21 cellular contexts compared by ENCODE assay signal in genomic region chr19:54247106-54247930, GRCh38. TPM values are rescaled to one million over a fixed set of nuclear protein-coding genes. Genes with fewer than 3 reads are reported as not detected.
A peak's percentile ranks its signal among the peaks of the same experiment; 100 is the strongest.
DNase-seq lines count a peak whose midpoint lies in the region; ATAC-seq, FAIRE-seq and TF ChIP-seq lines count a peak whose summit lies in the region.
"Had no signal": no experiment of that assay in that cellular context is flagged by ENCODE, and none has a peak within 500 bp of the region (broad histone marks: within the 10 kb centered on the region; RNA-seq: fewer than 3 reads in every experiment).

No MANE protein-coding gene starts in this region.

- H3K4me3 Mint-ChIP-seq in activated CD8-positive, alpha-beta memory T cell treated with anti-CD3 and anti-CD28 coated beads, Interleukin-2, amount 10 ng/mL, durations not matched to agents 7 days and 5 days: peak overlapping the region; percentile 10
- peak overlapping the region; percentile 18 to 62 (median 53) for H3K4me3 Mint-ChIP-seq in immature natural killer cell
- H3K4me3 Mint-ChIP-seq in stimulated activated effector memory CD8-positive, alpha-beta T cell treated with anti-CD3 and anti-CD28 coated beads, Interleukin-12 subunit alpha, Interleukin-12 subunit beta, amount 100 ng/mL, for 72 hours: peak overlapping the region; percentile 30
- H3K4me3 Mint-ChIP-seq: activated B cell treated with CpG ODN at 0.5 μM for 24 hours, brain, H9 had no signal

- H3K36me3 Mint-ChIP-seq in activated CD8-positive, alpha-beta memory T cell treated with anti-CD3 and anti-CD28 coated beads, Interleukin-2, amount 10 ng/mL, durations not matched to agents 7 days and 5 days: no peaks in the 10 kb centered on the region
- no peaks in the 10 kb centered on the region for H3K36me3 Mint-ChIP-seq in immature natural killer cell
- peaks cover 8% of the 10 kb centered on the region for H3K36me3 Mint-ChIP-seq in stimulated activated effector memory CD8-positive, alpha-beta T cell treated with anti-CD3 and anti-CD28 coated beads, Interleukin-12 subunit alpha, Interleukin-12 subunit beta, amount 100 ng/mL, for 72 hours
- H3K36me3 Mint-ChIP-seq: brain had no signal

- no peaks in the 10 kb centered on the region for H4K20me1 ChIP-seq in mammary epithelial cell (ENCODE audit: insufficient read depth, low read length)

- H3K4me3 ChIP-seq in mammary epithelial cell (replicated peaks in 1 of 3; ENCODE audit: insufficient read depth in 1 of 3, low read depth in 2 of 3, low read length in 3 of 3) (no peak overlapping the region), kidney (ENCODE audit: low read length in 2 of 2) (no peak overlapping the region)
- H3K4me3 ChIP-seq: SJSA1, testis had no signal

- H3K4me1 ChIP-seq in mammary epithelial cell (ENCODE audit: insufficient read depth, low read length) (no peaks in the 10 kb centered on the region), kidney (ENCODE audit: control insufficient read depth in 1 of 2, insufficient read depth in 1 of 2, low read depth in 1 of 2, low read length in 2 of 2) (no peaks in the 10 kb centered on the region)
- H3K4me1 ChIP-seq: SJSA1, testis had no signal

- no peak overlapping the region for H2AFZ ChIP-seq in mammary epithelial cell (ENCODE audit: low read depth, low read length)

- no peaks in the 10 kb centered on the region for H3K27me3 ChIP-seq in mammary epithelial cell (ENCODE audit: insufficient read depth, low read length)
- H3K27me3 ChIP-seq: testis had no signal

- WGBS in mammary epithelial cell (ENCODE audit: low coverage, missing lambda C conversion rate): 86% methylated on average over 8 of the region's 20 CpGs

- H3K9me3 ChIP-seq in mammary epithelial cell (replicated peaks; ENCODE audit: insufficient read depth, low read length) (no peaks in the 10 kb centered on the region), kidney (ENCODE audit: control insufficient read depth in 1 of 2, low read length in 2 of 2) (no peaks in the 10 kb centered on the region)
- H3K9me3 ChIP-seq: SJSA1, testis had no signal

- in situ Hi-C loops in mammary epithelial cell (cut with MboI; ENCODE audit: low sequenced_read_pairs in 2 of 2): no loop called here

- H3K27me3 Mint-ChIP-seq in activated CD8-positive, alpha-beta memory T cell treated with anti-CD3 and anti-CD28 coated beads, Interleukin-2, amount 10 ng/mL, durations not matched to agents 7 days and 5 days: peaks cover 22% of the 10 kb centered on the region
- H3K27me3 Mint-ChIP-seq in immature natural killer cell (ENCODE audit: low read depth in 3 of 3): no peaks in the 10 kb centered on the region

- H3K4me1 Mint-ChIP-seq in activated CD8-positive, alpha-beta memory T cell treated with anti-CD3 and anti-CD28 coated beads, Interleukin-2, amount 10 ng/mL, durations not matched to agents 7 days and 5 days: peaks cover 15% of the 10 kb centered on the region
- H3K4me1 Mint-ChIP-seq in immature natural killer cell: peaks cover 16% of the 10 kb centered on the region in 2 donors
- peaks cover 17% of the 10 kb centered on the region for H3K4me1 Mint-ChIP-seq in stimulated activated effector memory CD8-positive, alpha-beta T cell treated with anti-CD3 and anti-CD28 coated beads, Interleukin-12 subunit alpha, Interleukin-12 subunit beta, amount 100 ng/mL, for 72 hours
- H3K4me1 Mint-ChIP-seq: brain, H9 had no signal

- no peak for FAIRE-seq in kidney (lab: Jason Lieb, UNC)
- FAIRE-seq: endometrium, keratinocyte had no signal

- CTCF ChIA-PET in activated CD8-positive, alpha-beta memory T cell treated with anti-CD3 and anti-CD28 coated beads, Interleukin-2, amount 10 ng/mL, durations not matched to agents 7 days and 5 days (lab: Charles Lee): interaction anchor here (0.9 to 1.3 kb wide), 2 partner anchors 19 to 145 kb away, joined by 3 to 5 read pairs; no protein-coding TSS in a partner anchor
- CTCF ChIA-PET in mammary epithelial cell (lab: Charles Lee; ENCODE audit: low non-redundant PET): interaction anchor here (0.6 kb wide), 1 partner anchor 143 kb away, joined by 5 read pairs; no protein-coding TSS in a partner anchor

- no peaks in the 10 kb centered on the region for H3K9me3 Mint-ChIP-seq in activated CD8-positive, alpha-beta memory T cell treated with anti-CD3 and anti-CD28 coated beads, Interleukin-2, amount 10 ng/mL, durations not matched to agents 7 days and 5 days (ENCODE audit: low read depth)
- no peaks in the 10 kb centered on the region for H3K9me3 Mint-ChIP-seq in immature natural killer cell
- no peaks in the 10 kb centered on the region for H3K9me3 Mint-ChIP-seq in stimulated activated effector memory CD8-positive, alpha-beta T cell treated with anti-CD3 and anti-CD28 coated beads, Interleukin-12 subunit alpha, Interleukin-12 subunit beta, amount 100 ng/mL, for 72 hours
- H3K9me3 Mint-ChIP-seq: activated B cell treated with CpG ODN at 0.5 μM for 24 hours had no signal

- dilution Hi-C loops in mammary epithelial cell (cut with HindIII; ENCODE audit: low sequenced_read_pairs): no loop called here

- no peaks in the 10 kb centered on the region for H3K79me2 ChIP-seq in mammary epithelial cell (ENCODE audit: insufficient read depth, low read length)

- H3K27ac Mint-ChIP-seq in activated CD8-positive, alpha-beta memory T cell treated with anti-CD3 and anti-CD28 coated beads, Interleukin-2, amount 10 ng/mL, durations not matched to agents 7 days and 5 days: no peak overlapping the region
- H3K27ac Mint-ChIP-seq in immature natural killer cell: peak overlapping the region in 5 of 6 donors; percentile 2 to 64 (median 13)
- peak overlapping the region; percentile 18 for H3K27ac Mint-ChIP-seq in stimulated activated effector memory CD8-positive, alpha-beta T cell treated with anti-CD3 and anti-CD28 coated beads, Interleukin-12 subunit alpha, Interleukin-12 subunit beta, amount 100 ng/mL, for 72 hours
- H3K27ac Mint-ChIP-seq: activated B cell treated with CpG ODN at 0.5 μM for 24 hours had no signal

- TF ChIP-seq CTCF in mammary epithelial cell (conservative IDR thresholded peaks at IDR 0.05 in 1 of 2, IDR thresholded peaks at IDR 0.05 in 1 of 2; ENCODE audit: extremely low read depth in 1 of 2, insufficient read depth in 1 of 2, low read depth in 1 of 2, low read length in 2 of 2): no peak
- no peak for TF ChIP-seq CTCF in kidney (IDR thresholded peaks at IDR 0.05; ENCODE audit: borderline replicate concordance, extremely low read depth, insufficient read depth)

- DNase-seq in activated CD8-positive, alpha-beta memory T cell treated with anti-CD3 and anti-CD28 coated beads, Interleukin-2, amount 10 ng/mL, durations not matched to agents 7 days and 5 days: no peak
- no peak for DNase-seq in activated CD8-positive, alpha-beta memory T cell treated with anti-CD3 and anti-CD28 coated beads, Interleukin-2, amount 50 U/mL, for 4 hours
- DNase-seq in immature natural killer cell: no peak
- no peak for DNase-seq in stimulated activated effector memory CD8-positive, alpha-beta T cell treated with anti-CD3 and anti-CD28 coated beads, Interleukin-12 subunit alpha, Interleukin-12 subunit beta, amount 100 ng/mL, for 72 hours (ENCODE audit: low spot score in 2 of 2)
- no peak for DNase-seq in mammary epithelial cell
- DNase-seq in NCI-H2107 (lab: John Stamatoyannopoulos, UW): no peak
- no peak for DNase-seq in kidney
- DNase-seq: activated B cell treated with CpG ODN at 0.5 μM for 24 hours; activated T-cell treated with anti-CD3 and anti-CD28 coated beads, Interleukin-2, amount 50 U/mL, for 1 hour; H9; NCI-H2081 treated with DMSO at 0.1 percent for 48 hours; testis had no signal

- H3K27ac ChIP-seq in mammary epithelial cell (ENCODE audit: insufficient read depth, low read depth, low read length) (no peak overlapping the region), kidney (ENCODE audit: low read depth in 2 of 2, low read length in 2 of 2) (no peak overlapping the region)
- H3K27ac ChIP-seq: HL-60, SJSA1, testis had no signal

- H3K4me2 ChIP-seq in mammary epithelial cell (ENCODE audit: insufficient read depth, low read depth, low read length): no peak overlapping the region

- H3K36me3 ChIP-seq in mammary epithelial cell (ENCODE audit: insufficient read depth, low read length): no peaks in the 10 kb centered on the region
- H3K36me3 ChIP-seq in kidney (ENCODE audit: control insufficient read depth in 1 of 2, insufficient read depth in 2 of 2, low read length in 2 of 2): no peaks in the 10 kb centered on the region
- H3K36me3 ChIP-seq: SJSA1 had no signal

- BruUV-seq in mammary epithelial cell (replicated peaks; lab: Mats Ljungman, UMichigan): no TSS peak

- peak; percentile 43 for ATAC-seq in activated CD8-positive, alpha-beta memory T cell treated with anti-CD3 and anti-CD28 coated beads, Interleukin-2, amount 10 ng/mL, durations not matched to agents 7 days and 5 days
- peak; percentile 59 for ATAC-seq in SK-N-SH treated with all-trans-retinoic acid at 6 μM for 48 hours
- ATAC-seq in stimulated activated effector memory CD8-positive, alpha-beta T cell treated with anti-CD3 and anti-CD28 coated beads, Interleukin-12 subunit alpha, Interleukin-12 subunit beta, amount 100 ng/mL, for 72 hours: no peak

- intact Hi-C loops in mammary epithelial cell (cut with micrococcal nuclease): no loop called here
- intact Hi-C loops in kidney (cut with DNase I): no loop called here

- no peak overlapping the region for H3K9ac ChIP-seq in mammary epithelial cell (ENCODE audit: insufficient read depth, low read length)
- H3K9ac ChIP-seq in kidney (ENCODE audit: low read length in 2 of 2): no peak overlapping the region

RNA-seq across cellular contexts. Expression of gene LILRA6, which starts 4.7 kb away (rescaled TPM):
- total RNA-seq in activated CD8-positive, alpha-beta memory T cell treated with anti-CD3 and anti-CD28 coated beads, Interleukin-2, amount 10 ng/mL, durations not matched to agents 7 days and 5 days: not detected
- under 1 TPM; 0.33 to 0.53 (median 0.39) TPM for polyA plus RNA-seq in immature natural killer cell
- total RNA-seq in mammary epithelial cell: not detected
- not detected for polyA plus RNA-seq in mammary epithelial cell
- polyA minus RNA-seq in mammary epithelial cell: not detected
- total RNA-seq in kidney: 2.9 TPM
- not detected for polyA plus RNA-seq in kidney (ENCODE audit: insufficient read depth, low read depth, low replicate concordance)
- total RNA-seq: A673, activated B cell treated with CpG ODN at 0.5 μM for 24 hours, H9, M059J, SJSA1 had no signal
- polyA plus RNA-seq: keratinocyte, neural cell had no signal

RNA-seq across cellular contexts. Expression of gene LILRB5, which starts 9.8 kb away (rescaled TPM):
- not detected for total RNA-seq in activated CD8-positive, alpha-beta memory T cell treated with anti-CD3 and anti-CD28 coated beads, Interleukin-2, amount 10 ng/mL, durations not matched to agents 7 days and 5 days
- polyA plus RNA-seq in immature natural killer cell: not detected
- total RNA-seq in mammary epithelial cell: not detected
- polyA plus RNA-seq in mammary epithelial cell: not detected
- polyA minus RNA-seq in mammary epithelial cell: not detected
- total RNA-seq in kidney: 5.9 TPM
- 1.1 TPM for polyA plus RNA-seq in kidney (ENCODE audit: insufficient read depth, low read depth, low replicate concordance)
- total RNA-seq: A673, M059J, SJSA1 had no signal
- polyA plus RNA-seq: keratinocyte, neural cell had no signal

RNA-seq across cellular contexts. Expression of gene LILRB3, which starts 24.5 kb away (rescaled TPM):
- total RNA-seq in activated CD8-positive, alpha-beta memory T cell treated with anti-CD3 and anti-CD28 coated beads, Interleukin-2, amount 10 ng/mL, durations not matched to agents 7 days and 5 days: under 1 TPM in 1 of 2 experiments, not detected in 1; 0.35 TPM
- polyA plus RNA-seq in immature natural killer cell: 1 to 10 TPM in 1 of 3 donors, under 1 TPM in 2; 0.21 to 2.7 (median 0.59) TPM
- total RNA-seq in mammary epithelial cell: not detected
- polyA plus RNA-seq in mammary epithelial cell: not detected
- polyA minus RNA-seq in mammary epithelial cell: not detected
- 10.0 TPM for total RNA-seq in kidney
- 1.4 TPM for polyA plus RNA-seq in kidney (ENCODE audit: insufficient read depth, low read depth, low replicate concordance)
- total RNA-seq: A673, H9, M059J, SJSA1 had no signal
- polyA plus RNA-seq: keratinocyte, neural cell had no signal

RNA-seq across cellular contexts. Expression of gene LILRB2, which starts 33.6 kb away (rescaled TPM):
- not detected for total RNA-seq in activated CD8-positive, alpha-beta memory T cell treated with anti-CD3 and anti-CD28 coated beads, Interleukin-2, amount 10 ng/mL, durations not matched to agents 7 days and 5 days
- polyA plus RNA-seq in immature natural killer cell: under 1 TPM; 0.14 to 0.81 (median 0.31) TPM
- total RNA-seq in mammary epithelial cell: not detected
- polyA plus RNA-seq in mammary epithelial cell: not detected
- not detected for polyA minus RNA-seq in mammary epithelial cell
- total RNA-seq in kidney: 11.5 TPM
- 1.9 TPM for polyA plus RNA-seq in kidney (ENCODE audit: insufficient read depth, low read depth, low replicate concordance)
- total RNA-seq: A673, H9, M059J, SJSA1 had no signal
- polyA plus RNA-seq: keratinocyte, neural cell had no signal

RNA-seq across cellular contexts. Expression of gene RPS9, which starts 46.7 kb away (rescaled TPM):
- total RNA-seq in activated CD8-positive, alpha-beta memory T cell treated with anti-CD3 and anti-CD28 coated beads, Interleukin-2, amount 10 ng/mL, durations not matched to agents 7 days and 5 days: 1,000 to 10,000 TPM; 1,212 to 1,220 TPM
- polyA plus RNA-seq in immature natural killer cell (1,000 to 10,000 TPM in 1 of 3 donors, 100 to 1,000 TPM in 2; 436 to 1,067 (median 492) TPM), mammary epithelial cell (2,376 TPM), kidney (ENCODE audit: insufficient read depth, low read depth, low replicate concordance) (2,020 TPM)
- total RNA-seq in mammary epithelial cell (1,000 to 10,000 TPM; 1,098 to 1,139 TPM), kidney (1,209 TPM)
- 1,031 TPM for polyA minus RNA-seq in mammary epithelial cell
